ENCODE assay signal across 33 cellular contexts in the genomic region with DNA sequence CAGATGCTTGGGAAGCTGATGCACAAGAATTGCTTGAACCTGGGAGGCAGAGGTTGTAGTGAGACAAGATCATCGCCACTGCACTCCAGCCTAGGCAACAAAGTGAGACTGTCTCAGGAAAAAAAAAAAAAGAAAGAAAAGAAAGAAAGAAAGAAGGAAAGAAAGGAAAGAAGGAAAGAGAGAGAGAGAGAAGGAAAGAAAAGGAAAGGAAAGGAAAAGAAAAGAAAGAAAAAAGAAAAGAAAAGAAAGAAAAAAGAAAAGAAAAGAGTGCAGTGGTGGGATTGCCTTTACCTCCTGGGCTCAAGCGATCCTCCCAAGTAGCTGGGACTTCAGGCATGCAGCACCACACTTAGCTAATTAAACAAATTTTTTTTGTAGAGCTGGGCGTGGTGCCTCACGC. TPM values are rescaled to one million over a fixed set of nuclear protein-coding genes. Genes with fewer than 3 reads are reported as not detected.
"Had no signal": no experiment of that assay in that cellular context is flagged by ENCODE, and none has a peak within 500 bp of the region (broad histone marks: within the 10 kb centered on the region; RNA-seq: fewer than 3 reads in every experiment).

No MANE protein-coding gene starts in this region.

- H3K4me3 ChIP-seq: adrenal gland, body of pancreas, breast epithelium had no signal

- H3K4me1 Mint-ChIP-seq: activated CD4-positive, alpha-beta T cell treated with anti-CD3 and anti-CD28 coated beads, Interleukin-2, amount 10 ng/mL, durations not matched to agents 24 days and 14 days; activated naive CD8-positive, alpha-beta T cell treated with anti-CD3 and anti-CD28 coated beads for 36 hours; activated T-helper 17 cell treated with anti-CD3 and anti-CD28 coated beads, Interleukin-2, amount 50 U/mL, for 72 hours had no signal

- H3K9me3 ChIP-seq: adrenal gland, body of pancreas, breast epithelium had no signal

- ATAC-seq: activated naive CD4-positive, alpha-beta T cell treated with anti-CD3 and anti-CD28 coated beads, Interleukin-2, amount 50 U/mL, for 72 hours; activated T-helper 17 cell treated with anti-CD3 and anti-CD28 coated beads, Interleukin-2, amount 50 U/mL, for 72 hours; body of pancreas had no signal

- H3K36me3 ChIP-seq: adrenal gland, brain microvascular endothelial cell, breast epithelium had no signal

- H3K9me3 Mint-ChIP-seq: activated B cell treated with CpG ODN at 0.5 μM for 24 hours; activated CD4-positive, alpha-beta memory T cell treated with anti-CD3 and anti-CD28 coated beads for 36 hours; activated CD4-positive, alpha-beta T cell treated with anti-CD3 and anti-CD28 coated beads, Interleukin-2, amount 10 ng/mL, durations not matched to agents 24 days and 14 days; activated naive CD4-positive, alpha-beta T cell treated with anti-CD3 and anti-CD28 coated beads for 36 hours; activated naive CD4-positive, alpha-beta T cell treated with anti-CD3 and anti-CD28 coated beads, Interleukin-2, amount 50 U/mL, for 72 hours; activated naive CD8-positive, alpha-beta T cell treated with anti-CD3 and anti-CD28 coated beads for 36 hours; activated T-cell treated with anti-CD3 and anti-CD28 coated beads, Interleukin-2, amount 50 U/mL, for 24 hours; activated T-helper 1 cell treated with anti-CD3 and anti-CD28 coated beads, Interleukin-12 subunit alpha, Interleukin-12 subunit beta, Interleukin-2, Interleukin-4 antibody, amounts not matched to agents 30 ng/mL and 10 ng/mL and 1 ng/mL, durations not matched to agents 14 hours and 24 hours and 36 hours; activated T-helper 17 cell treated with anti-CD3 and anti-CD28 coated beads, Interleukin-2, amount 50 U/mL, for 72 hours; T-helper 1 cell treated with Interleukin-12 subunit alpha and Interleukin-12 subunit beta and Interleukin-4 antibody, amounts not matched to agents 30 μg/mL and 1 μg/mL, for 36 hours; T-helper 2 cell treated with Interferon-gamma antibody and Interleukin-4, amounts not matched to agents 5 μg/mL and 100 μg/mL, for 36 hours had no signal

- H3K27ac ChIP-seq: adrenal gland, body of pancreas, brain microvascular endothelial cell, breast epithelium, VCaP had no signal

- H3K27ac Mint-ChIP-seq: activated B cell treated with CpG ODN at 0.5 μM for 24 hours; activated CD4-positive, alpha-beta memory T cell treated with anti-CD3 and anti-CD28 coated beads for 36 hours; activated CD4-positive, alpha-beta T cell treated with anti-CD3 and anti-CD28 coated beads, Interleukin-2, amount 10 ng/mL, durations not matched to agents 24 days and 14 days; activated naive CD4-positive, alpha-beta T cell treated with anti-CD3 and anti-CD28 coated beads for 36 hours; activated naive CD4-positive, alpha-beta T cell treated with anti-CD3 and anti-CD28 coated beads, Interleukin-2, amount 50 U/mL, for 72 hours; activated naive CD8-positive, alpha-beta T cell treated with anti-CD3 and anti-CD28 coated beads for 36 hours; activated T-cell treated with anti-CD3 and anti-CD28 coated beads, Interleukin-2, amount 50 U/mL, for 24 hours; activated T-helper 1 cell treated with anti-CD3 and anti-CD28 coated beads, Interleukin-12 subunit alpha, Interleukin-12 subunit beta, Interleukin-2, Interleukin-4 antibody, amounts not matched to agents 30 ng/mL and 10 ng/mL and 1 ng/mL, durations not matched to agents 14 hours and 24 hours and 36 hours; activated T-helper 17 cell treated with anti-CD3 and anti-CD28 coated beads, Interleukin-2, amount 50 U/mL, for 72 hours; T-helper 1 cell treated with Interleukin-12 subunit alpha and Interleukin-12 subunit beta and Interleukin-4 antibody, amounts not matched to agents 30 μg/mL and 1 μg/mL, for 36 hours; T-helper 2 cell treated with Interferon-gamma antibody and Interleukin-4, amounts not matched to agents 5 μg/mL and 100 μg/mL, for 36 hours had no signal

- H3K4me3 Mint-ChIP-seq: activated B cell treated with CpG ODN at 0.5 μM for 24 hours; activated CD4-positive, alpha-beta memory T cell treated with anti-CD3 and anti-CD28 coated beads for 36 hours; activated CD4-positive, alpha-beta T cell treated with anti-CD3 and anti-CD28 coated beads, Interleukin-2, amount 10 ng/mL, durations not matched to agents 24 days and 14 days; activated naive CD4-positive, alpha-beta T cell treated with anti-CD3 and anti-CD28 coated beads for 36 hours; activated naive CD8-positive, alpha-beta T cell treated with anti-CD3 and anti-CD28 coated beads for 36 hours; activated T-cell treated with anti-CD3 and anti-CD28 coated beads, Interleukin-2, amount 50 U/mL, for 24 hours; activated T-helper 1 cell treated with anti-CD3 and anti-CD28 coated beads, Interleukin-12 subunit alpha, Interleukin-12 subunit beta, Interleukin-2, Interleukin-4 antibody, amounts not matched to agents 30 ng/mL and 10 ng/mL and 1 ng/mL, durations not matched to agents 14 hours and 24 hours and 36 hours; activated T-helper 17 cell treated with anti-CD3 and anti-CD28 coated beads, Interleukin-2, amount 50 U/mL, for 72 hours; T-helper 1 cell treated with Interleukin-12 subunit alpha and Interleukin-12 subunit beta and Interleukin-4 antibody, amounts not matched to agents 30 μg/mL and 1 μg/mL, for 36 hours; T-helper 2 cell treated with Interferon-gamma antibody and Interleukin-4, amounts not matched to agents 5 μg/mL and 100 μg/mL, for 36 hours had no signal

- DNase-seq: activated B cell treated with CpG ODN at 0.5 μM for 24 hours; activated CD4-positive, alpha-beta memory T cell treated with anti-CD3 and anti-CD28 coated beads for 36 hours; activated CD4-positive, alpha-beta T cell treated with anti-CD3 and anti-CD28 coated beads for 4 hours; activated CD4-positive, alpha-beta T cell treated with anti-CD3 and anti-CD28 coated beads, Interleukin-2, amount 10 ng/mL, durations not matched to agents 24 days and 14 days; activated CD4-positive, alpha-beta T cell treated with anti-CD3 and anti-CD28 coated beads, Interleukin-2, amount 50 U/mL, for 1 hour; activated CD4-positive, alpha-beta T cell treated with anti-CD3 and anti-CD28 coated beads, Interleukin-2, amount 50 U/mL, for 4 hours; activated CD4-positive, CD25-positive, alpha-beta regulatory T cell treated with anti-CD3 and anti-CD28 coated beads, Interleukin-2, amount 50 U/mL, for 72 hours; activated CD8-positive, alpha-beta memory T cell treated with anti-CD3 and anti-CD28 coated beads, Interleukin-2, amount 50 U/mL, for 4 hours; activated effector memory CD4-positive, alpha-beta T cell treated with anti-CD3 and anti-CD28 coated beads, Interleukin-2, amount 50 U/mL, for 16 hours; activated gamma-delta T cell treated with Interleukin-2 at 50 U/mL for 16 hours; activated naive CD4-positive, alpha-beta T cell; activated naive CD4-positive, alpha-beta T cell treated with anti-CD3 and anti-CD28 coated beads for 36 hours; activated naive CD4-positive, alpha-beta T cell treated with anti-CD3 and anti-CD28 coated beads, Interleukin-2, amount 50 U/mL, for 16 hours; activated naive CD8-positive, alpha-beta T cell treated with anti-CD3 and anti-CD28 coated beads for 36 hours; activated T-cell treated with anti-CD3 and anti-CD28 coated beads for 4 hours; activated T-cell treated with anti-CD3 and anti-CD28 coated beads, Interleukin-2, amount 50 U/mL, for 24 hours; activated T-cell treated with anti-CD3 and anti-CD28 coated beads, Interleukin-2, amount 50 U/mL, for 48 hours; adrenal gland; amniotic stem cell; aorta; body of pancreas; brain microvascular endothelial cell; central memory CD4-positive, alpha-beta T cell; T-helper 1 cell; T-helper 2 cell; T-helper 9 cell had no signal

- H3K36me3 Mint-ChIP-seq: activated CD4-positive, alpha-beta memory T cell treated with anti-CD3 and anti-CD28 coated beads for 36 hours; activated naive CD4-positive, alpha-beta T cell treated with anti-CD3 and anti-CD28 coated beads, Interleukin-2, amount 50 U/mL, for 72 hours; activated naive CD8-positive, alpha-beta T cell treated with anti-CD3 and anti-CD28 coated beads for 36 hours had no signal

- H3K4me1 ChIP-seq: adrenal gland, body of pancreas, breast epithelium had no signal

RNA-seq across cellular contexts. Expression of gene OLFM2, which starts 12.9 kb away (rescaled TPM):
- total RNA-seq: activated B cell treated with CpG ODN at 0.5 μM for 24 hours had no signal
